In genomic region chr9:121498487-121499176, GRCh38 we compare ENCODE assay signal across 8 cellular contexts. TPM values are rescaled to one million over a fixed set of nuclear protein-coding genes. Genes with fewer than 3 reads are reported as not detected.
DNase-seq lines count a peak whose midpoint lies in the region; ATAC-seq and TF ChIP-seq lines count a peak whose summit lies in the region.

No MANE protein-coding gene starts in this region.

- ATAC-seq in GM21528 (IDR thresholded peaks at IDR 0.05; ENCODE audit: low FRiP score, unreplicated experiment) (peak; percentile 10), naive B cell (ENCODE audit: low read depth in 2 of 2) (peak; percentile 13 to 15), GM21390 (IDR thresholded peaks at IDR 0.05; ENCODE audit: unreplicated experiment) (no peak)

- peak overlapping the region; percentile 38 for H3K4me3 ChIP-seq in epithelial cell of esophagus (ENCODE audit: low read length)

- peaks cover 17 to 19% of the 10 kb centered on the region in 2 donors for H3K36me3 Mint-ChIP-seq in naive B cell

- peaks cover 31 to 51% (median 37%) of the 10 kb centered on the region in 3 donors for H3K27me3 Mint-ChIP-seq in naive B cell

- peak overlapping the region in 4 of 6 donors; percentile 12 to 94 (median 43) for H3K27ac Mint-ChIP-seq in naive B cell

- peaks cover 1 to 7% (median 5%) of the 10 kb centered on the region in 7 donors for H3K9me3 Mint-ChIP-seq in naive B cell

- TF ChIP-seq CTCF in AG09319 (IDR thresholded peaks at IDR 0.05; ENCODE audit: low read depth, low read length) (no peak), epithelial cell of esophagus (IDR thresholded peaks at IDR 0.05; ENCODE audit: insufficient read depth, low read depth, low read length, missing control alignments) (no peak)

- peak; percentile 8 for DNase-seq in AG09319 (ENCODE audit: extremely low read depth, low read depth)
- DNase-seq in RKO (ENCODE audit: low spot score), result peak; percentile 78
- DNase-seq in epithelial cell of esophagus (ENCODE audit: low read depth), result peak; percentile 44
- peak; percentile 9 for DNase-seq in naive B cell
- DNase-seq in NCI-H1436 treated with DMSO at 0.1 percent for 48 hours (lab: John Stamatoyannopoulos, UW), result no peak
- DNase-seq in NCI-H146 (lab: John Stamatoyannopoulos, UW), result no peak

- H3K4me1 Mint-ChIP-seq in naive B cell, result peaks cover 36 to 49% (median 47%) of the 10 kb centered on the region in 3 donors

- H3K4me3 Mint-ChIP-seq in naive B cell, result peak overlapping the region; percentile 84 to 95 (median 90)

RNA-seq across cellular contexts. Expression of gene GGTA1, which starts 1.0 kb away (rescaled TPM):
- 1 to 10 TPM in 1 of 6 donors, under 1 TPM in 4, not detected in 1; 0.22 to 1.5 (median 0.64) TPM for polyA plus RNA-seq in naive B cell (ENCODE audit: low read depth in 6 of 6)

Comparison
In these comparisons a context has a peak if more than half of its experiments do, and no peak if none do; other contexts are left out.
1. DNase-seq: peak in AG09319 (single experiment), RKO (single experiment), epithelial cell of esophagus (single experiment) and naive B cell (single experiment); none in NCI-H1436 treated with DMSO at 0.1 percent for 48 hours (single experiment) and NCI-H146 (single experiment).